ENCODE assay signal across 1 cellular context in the genomic region with DNA sequence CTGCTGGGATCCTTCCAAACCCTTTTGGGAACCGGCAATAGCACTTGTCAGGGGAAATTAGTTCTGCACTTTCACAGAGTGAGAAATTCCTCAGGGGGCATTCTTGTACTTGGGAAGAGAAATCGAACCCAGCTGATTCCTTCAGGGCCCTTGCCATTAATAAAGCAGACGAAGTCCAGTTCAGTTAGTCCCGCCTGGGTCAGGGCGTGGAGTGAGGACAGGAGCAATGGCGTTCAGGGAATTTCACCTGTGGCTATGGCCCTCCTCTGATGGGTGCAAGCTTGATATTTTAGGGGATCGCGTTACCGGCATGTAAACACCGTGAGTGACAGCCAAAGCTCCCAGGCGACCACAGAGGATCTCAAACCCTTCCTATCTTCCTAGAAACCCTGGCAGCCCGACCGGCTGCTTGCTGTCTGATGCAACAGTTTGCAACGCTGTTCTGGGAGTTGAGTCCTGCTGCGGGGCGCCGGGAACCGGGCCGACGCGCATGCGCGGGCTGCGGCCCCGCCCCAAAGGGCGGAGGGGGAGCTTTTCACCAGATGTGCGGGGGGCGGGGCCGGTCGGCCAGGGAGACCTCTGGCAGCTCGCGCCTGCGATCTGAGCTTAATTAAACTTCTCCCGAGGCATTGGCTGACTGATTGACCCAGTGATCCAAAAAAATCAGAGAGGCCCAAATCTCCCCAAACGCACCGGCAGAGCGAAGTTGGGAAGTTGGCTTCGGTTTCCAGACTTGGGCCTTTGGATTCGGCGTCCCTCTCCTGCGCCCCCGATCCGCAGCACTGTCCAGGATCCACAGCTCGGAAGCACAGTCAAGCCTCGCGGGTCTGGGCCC.
TF ChIP-seq lines count a peak whose summit lies in the region.

No MANE protein-coding gene starts in this region.

TF ChIP-seq in H1, 55 proteins besides CTCF, POLR2A, EP300 and RAD21:
- peak; percentile 77; the same call in 1 of the 2 replicates for TF ChIP-seq GTF2F1 (IDR thresholded peaks at IDR 0.05; ENCODE audit: borderline replicate concordance, low read depth, low read length)
- no peak for TF ChIP-seq HDAC6 (IDR thresholded peaks at IDR 0.05; ENCODE audit: low read depth, low read length)
- TF ChIP-seq NRF1 (IDR thresholded peaks at IDR 0.05; ENCODE audit: low read depth, low read length): peak; percentile 97
- TF ChIP-seq, protein P1, sequence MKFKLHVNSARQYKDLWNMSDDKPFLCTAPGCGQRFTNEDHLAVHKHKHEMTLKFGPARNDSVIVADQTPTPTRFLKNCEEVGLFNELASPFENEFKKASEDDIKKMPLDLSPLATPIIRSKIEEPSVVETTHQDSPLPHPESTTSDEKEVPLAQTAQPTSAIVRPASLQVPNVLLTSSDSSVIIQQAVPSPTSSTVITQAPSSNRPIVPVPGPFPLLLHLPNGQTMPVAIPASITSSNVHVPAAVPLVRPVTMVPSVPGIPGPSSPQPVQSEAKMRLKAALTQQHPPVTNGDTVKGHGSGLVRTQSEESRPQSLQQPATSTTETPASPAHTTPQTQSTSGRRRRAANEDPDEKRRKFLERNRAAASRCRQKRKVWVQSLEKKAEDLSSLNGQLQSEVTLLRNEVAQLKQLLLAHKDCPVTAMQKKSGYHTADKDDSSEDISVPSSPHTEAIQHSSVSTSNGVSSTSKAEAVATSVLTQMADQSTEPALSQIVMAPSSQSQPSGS (IDR thresholded peaks at IDR 0.05; ENCODE audit: low read length): peak; percentile 56
- no peak for TF ChIP-seq SIX5 (IDR thresholded peaks at IDR 0.05; ENCODE audit: low read depth, low read length)
- no peak for TF ChIP-seq NANOG (IDR thresholded peaks at IDR 0.05; ENCODE audit: insufficient read depth, low read depth, low read length, poor library complexity, severe bottlenecking)
- TF ChIP-seq SP1 (IDR thresholded peaks at IDR 0.05; ENCODE audit: low read depth, low read length): peak; percentile 38; the same call in 1 of the 2 replicates
- peak; percentile 26; the same call in 1 of the 2 replicates for TF ChIP-seq SP4 (IDR thresholded peaks at IDR 0.05; ENCODE audit: low read length)
- peak; percentile 86 for TF ChIP-seq ASH2L (IDR thresholded peaks at IDR 0.05; ENCODE audit: low read length)
- no peak for TF ChIP-seq BRCA1 (IDR thresholded peaks at IDR 0.05; ENCODE audit: low read depth, low read length)
- TF ChIP-seq E2F6 (IDR thresholded peaks at IDR 0.05): peak; percentile 36; the same call in 1 of the 2 replicates
- peak; percentile 100 for TF ChIP-seq CEBPB (IDR thresholded peaks at IDR 0.05; ENCODE audit: low read depth, low read length)
- TF ChIP-seq FOSL1 (IDR thresholded peaks at IDR 0.05; ENCODE audit: insufficient read depth, low read depth, low read length): no peak
- TF ChIP-seq KDM4A (IDR thresholded peaks at IDR 0.05; ENCODE audit: low read depth, low read length, severe bottlenecking): no peak
- no peak for TF ChIP-seq BCL11A (IDR thresholded peaks at IDR 0.05; ENCODE audit: low read depth in 2 of 2, low read length in 2 of 2)
- TF ChIP-seq GABPA (IDR thresholded peaks at IDR 0.05; ENCODE audit: borderline replicate concordance, insufficient read depth, low read length): no peak
- TF ChIP-seq SRF (IDR thresholded peaks at IDR 0.05; ENCODE audit: low read depth, low read length): no peak
- TF ChIP-seq SAP30 (IDR thresholded peaks at IDR 0.05; ENCODE audit: insufficient read depth, insufficient replicate concordance, low read length): peak; percentile 19
- TF ChIP-seq CHD2 (IDR thresholded peaks at IDR 0.05; ENCODE audit: low read length): no peak
- no peak for TF ChIP-seq CHD7 (IDR thresholded peaks at IDR 0.05; ENCODE audit: insufficient replicate concordance, low read length)
- no peak for TF ChIP-seq RNF2 (IDR thresholded peaks at IDR 0.05; ENCODE audit: borderline replicate concordance, low read depth, low read length, missing control alignments, poor library complexity, severe bottlenecking)
- TF ChIP-seq CREB1 (IDR thresholded peaks at IDR 0.05): peak; percentile 26; the same call in 1 of the 2 replicates
- TF ChIP-seq PHF8 (conservative IDR thresholded peaks at IDR 0.05; ENCODE audit: low read depth, low read length): peak; percentile 72
- no peak for TF ChIP-seq KDM1A (IDR thresholded peaks at IDR 0.05; ENCODE audit: borderline replicate concordance, low read length)
- TF ChIP-seq, protein P2, sequence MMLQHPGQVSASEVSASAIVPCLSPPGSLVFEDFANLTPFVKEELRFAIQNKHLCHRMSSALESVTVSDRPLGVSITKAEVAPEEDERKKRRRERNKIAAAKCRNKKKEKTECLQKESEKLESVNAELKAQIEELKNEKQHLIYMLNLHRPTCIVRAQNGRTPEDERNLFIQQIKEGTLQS (IDR thresholded peaks at IDR 0.05; ENCODE audit: insufficient read depth, low read depth, low read length): peak; percentile 73
- TF ChIP-seq TAF1 (IDR thresholded peaks at IDR 0.05; ENCODE audit: low read depth, low read length): peak; percentile 96
- peak; percentile 59; the same call in 1 of the 2 replicates for TF ChIP-seq YY1 (IDR thresholded peaks at IDR 0.05; ENCODE audit: low read depth, low read length)
- no peak for TF ChIP-seq JUN (IDR thresholded peaks at IDR 0.05; ENCODE audit: low read depth, low read length)
- peak; percentile 50 to 78; a peak in 1 of 4 replicates for TF ChIP-seq SIN3A (conservative IDR thresholded peaks at IDR 0.05 in 1 of 2, IDR thresholded peaks at IDR 0.05 in 1 of 2; ENCODE audit: low read depth in 1 of 2, low read length in 2 of 2)
- peak; percentile 43; the same call in 1 of the 2 replicates for TF ChIP-seq MAX (IDR thresholded peaks at IDR 0.05)
- TF ChIP-seq TBP (IDR thresholded peaks at IDR 0.05; ENCODE audit: low read depth, low read length): peak; percentile 80; the same call in 1 of the 2 replicates
- peak; percentile 37; the same call in 1 of the 2 replicates for TF ChIP-seq RBBP5 (IDR thresholded peaks at IDR 0.05; ENCODE audit: borderline replicate concordance, low read depth, low read length)
- peak; percentile 74 for TF ChIP-seq TAF7 (optimal IDR thresholded peaks at IDR 0.05; ENCODE audit: borderline replicate concordance, low read depth, low read length)
- TF ChIP-seq JUND (IDR thresholded peaks at IDR 0.05; ENCODE audit: low read length): peak; percentile 77
- peak; percentile 82 for TF ChIP-seq POLR2AphosphoS5 (IDR thresholded peaks at IDR 0.05; ENCODE audit: low read depth, low read length)
TF ChIP-seq in H1: peak in this region for 21.
